ENCODE assay signal across 8 cellular contexts in genomic region chr6:158518196-158519127, GRCh38. TPM values are rescaled to one million over a fixed set of nuclear protein-coding genes. Genes with fewer than 3 reads are reported as not detected.
DNase-seq lines count a peak whose midpoint lies in the region; ATAC-seq, FAIRE-seq and TF ChIP-seq lines count a peak whose summit lies in the region.

No MANE protein-coding gene starts in this region.

- no peaks in the 10 kb centered on the region for H3K9me3 Mint-ChIP-seq in activated naive CD4-positive, alpha-beta T cell treated with anti-CD3 and anti-CD28 coated beads, Interleukin-2, amount 10 ng/mL, durations not matched to agents 7 days and 5 days

- CTCF ChIA-PET in activated naive CD4-positive, alpha-beta T cell treated with anti-CD3 and anti-CD28 coated beads, Interleukin-2, amount 10 ng/mL, durations not matched to agents 7 days and 5 days (lab: Charles Lee), result interaction anchor here (0.6 to 2.4 kb wide), 12 partner anchors 9 to 313 kb away, joined by 3 to 20 read pairs (median 4); no protein-coding TSS in a partner anchor

- peak overlapping the region; percentile 46 for H3K4me3 ChIP-seq in Jurkat, Clone E6-1 (ENCODE audit: low read length)
- peak overlapping the region in 2 of 4 donors; percentile 3 to 13 for H3K4me3 ChIP-seq in pancreas

- no peaks in the 10 kb centered on the region for H3K9me3 ChIP-seq in pancreas

- no peaks in the 10 kb centered on the region for H3K36me3 Mint-ChIP-seq in activated naive CD4-positive, alpha-beta T cell treated with anti-CD3 and anti-CD28 coated beads, Interleukin-2, amount 10 ng/mL, durations not matched to agents 7 days and 5 days

- peak; percentile 14 to 45 (median 32) for TF ChIP-seq CTCF in pancreas (IDR thresholded peaks at IDR 0.05)

- peak overlapping the region; percentile 77 for H3K4me3 Mint-ChIP-seq in activated naive CD4-positive, alpha-beta T cell treated with anti-CD3 and anti-CD28 coated beads, Interleukin-2, amount 10 ng/mL, durations not matched to agents 7 days and 5 days

- peaks cover 0 to 4% (median 0%) of the 10 kb centered on the region in 3 donors for H3K4me1 ChIP-seq in pancreas

- no peak for FAIRE-seq in pancreas (lab: Jason Lieb, UNC)

- intact Hi-C loops in pancreas (cut with DNase I), result loop anchor here in 2 of 3 donors (10.0 kb wide), 1 partner anchor 294 kb away; no protein-coding TSS in a partner anchor

- H3K27me3 Mint-ChIP-seq in activated naive CD4-positive, alpha-beta T cell treated with anti-CD3 and anti-CD28 coated beads, Interleukin-2, amount 10 ng/mL, durations not matched to agents 7 days and 5 days, result peaks cover 66% of the 10 kb centered on the region

- WGBS in pancreas, 2 donors, result 23% methylated on average over 18 of the region's 18 CpGs

- H3K36me3 ChIP-seq in pancreas, result no peaks in the 10 kb centered on the region

- H3K27ac ChIP-seq in pancreas, result no peak overlapping the region

- H3K27ac Mint-ChIP-seq in activated naive CD4-positive, alpha-beta T cell treated with anti-CD3 and anti-CD28 coated beads, Interleukin-2, amount 10 ng/mL, durations not matched to agents 7 days and 5 days, result peak overlapping the region; percentile 80

- DNase-seq in GDM1 (lab: John Stamatoyannopoulos, UW) (peak; percentile 27), RKO (ENCODE audit: low spot score) (peak; percentile 95), glomerular visceral epithelial cell (ENCODE audit: extremely low spot score) (peak; percentile 78), pancreas (peak in 4 of 6 donors; percentile 47 to 67 (median 54)), KG1 (lab: John Stamatoyannopoulos, UW) (no peak)
- DNase-seq in Jurkat, Clone E6-1 (ENCODE audit: low read depth, low spot score), result peak; percentile 82
- peak; percentile 82 for DNase-seq in activated naive CD4-positive, alpha-beta T cell treated with anti-CD3 and anti-CD28 coated beads, Interleukin-2, amount 10 ng/mL, durations not matched to agents 7 days and 5 days

- ATAC-seq in GM21825 (IDR thresholded peaks at IDR 0.05; ENCODE audit: unreplicated experiment) (peak; percentile 70), pancreas (peak; percentile 88 to 99 (median 94))

- H3K4me1 Mint-ChIP-seq in activated naive CD4-positive, alpha-beta T cell treated with anti-CD3 and anti-CD28 coated beads, Interleukin-2, amount 10 ng/mL, durations not matched to agents 7 days and 5 days, result peaks cover 53% of the 10 kb centered on the region

- H3K27me3 ChIP-seq in pancreas, result no peaks in the 10 kb centered on the region

RNA-seq across cellular contexts. Expression of gene TMEM181, which starts 41.4 kb away (rescaled TPM):
- polyA plus RNA-seq in Jurkat, Clone E6-1 (2012; ENCODE audit: insufficient read depth, insufficient read length), result 8.2 TPM
- total RNA-seq in pancreas, result 10 to 100 TPM; 18.9 to 32.8 (median 25.9) TPM
- 10 to 100 TPM; 14.1 to 19.1 TPM for polyA plus RNA-seq in pancreas
